ENCODE assay signal across 16 cellular contexts in genomic region chr17:17947309-17947708, GRCh38. TPM values are rescaled to one million over a fixed set of nuclear protein-coding genes. Genes with fewer than 3 reads are reported as not detected.
DNase-seq lines count a peak whose midpoint lies in the region; ATAC-seq, FAIRE-seq and TF ChIP-seq lines count a peak whose summit lies in the region.
"Had no signal": no experiment of that assay in that cellular context is flagged by ENCODE, and none has a peak within 500 bp of the region (broad histone marks: within the 10 kb centered on the region; RNA-seq: fewer than 3 reads in every experiment).

No MANE protein-coding gene starts in this region.

- TF ChIP-seq CTCF in C4-2B (conservative IDR thresholded peaks at IDR 0.05) (no peak), PC-3 (conservative IDR thresholded peaks at IDR 0.05; ENCODE audit: low read depth, low read length) (no peak), chondrocyte (IDR thresholded peaks at IDR 0.05) (no peak), osteoblast (IDR thresholded peaks at IDR 0.05; ENCODE audit: extremely low read depth, low read depth, low read length) (no peak), GM13977 (IDR thresholded peaks at IDR 0.05; ENCODE audit: extremely low read depth, insufficient read depth, missing control alignments) (no peak), HepG2 (CRISPR knock-in tag; IDR thresholded peaks at IDR 0.05) (no peak)

- H3K36me3 ChIP-seq in PC-3 (ENCODE audit: low read depth, low read length) (no peaks in the 10 kb centered on the region), osteoblast (ENCODE audit: insufficient read depth, low read length) (no peaks in the 10 kb centered on the region), HepG2 (replicated peaks in 1 of 2; ENCODE audit: control insufficient read depth in 1 of 2, insufficient read depth in 2 of 2, low read length in 2 of 2) (no peaks in the 10 kb centered on the region)
- H3K36me3 ChIP-seq: Peyer's patch had no signal

- no peaks in the 10 kb centered on the region for H3K27me3 ChIP-seq in PC-3 (ENCODE audit: low read length)
- H3K27me3 ChIP-seq in osteoblast (ENCODE audit: insufficient read depth, low read length): no peaks in the 10 kb centered on the region
- H3K27me3 ChIP-seq in HepG2 (ENCODE audit: control insufficient read depth in 1 of 2, insufficient read depth in 2 of 2, low read length in 2 of 2): no peaks in the 10 kb centered on the region
- H3K27me3 ChIP-seq: Peyer's patch had no signal

- TF ChIP-seq EP300 in HepG2 (IDR thresholded peaks at IDR 0.05; ENCODE audit: low read depth in 2 of 2, low read length in 2 of 2) (no peak), HepG2 (CRISPR knock-in tag; IDR thresholded peaks at IDR 0.05; ENCODE audit: borderline replicate concordance) (no peak)

- peak overlapping the region; percentile 78 for H3K27ac Mint-ChIP-seq in chondrocyte (ENCODE audit: unreplicated experiment)

- no peaks in the 10 kb centered on the region for H3K9me2 ChIP-seq in PC-3 (replicated peaks; ENCODE audit: low read length)

- in situ Hi-C loops in GM13977 (cut with MboI; ENCODE audit: low pct_unique_long_range_greater_than_20kb, low sequenced_read_pairs, unreplicated experiment) (no loop called here), HepG2 (cut with HindIII; ENCODE audit: extremely low pct_ligation_motif_present, low pct_unique_long_range_greater_than_20kb) (no loop called here)

- intact Hi-C loops in PC-3 (cut with micrococcal nuclease): no loop called here
- intact Hi-C loops in HepG2 (cut with micrococcal nuclease; ENCODE audit: unreplicated experiment): no loop called here

- H3K4me1 Mint-ChIP-seq in chondrocyte (ENCODE audit: low read depth): peaks cover 66% of the 10 kb centered on the region

- no peak overlapping the region for H3K4me3 Mint-ChIP-seq in chondrocyte (ENCODE audit: unreplicated experiment)

- FAIRE-seq in HTR-8/SVneo (lab: Jason Lieb, UNC): no peak
- no peak for FAIRE-seq in HepG2 (lab: Jason Lieb, UNC)
- FAIRE-seq: GM12892 had no signal

- no peak for TF ChIP-seq RAD21 in HepG2 (CRISPR knock-in tag; IDR thresholded peaks at IDR 0.05)

- CTCF ChIA-PET in PC-3 (lab: Charles Lee) (no interaction called here), HepG2 (lab: Yijun Ruan, JAX; ENCODE audit: low intra/inter-chr PET ratio, low total read pairs) (no interaction called here)

- H3K4me1 ChIP-seq in PC-3 (ENCODE audit: insufficient read depth, low read length) (peaks cover 74% of the 10 kb centered on the region), osteoblast (ENCODE audit: insufficient read depth, low read length) (peaks cover 46% of the 10 kb centered on the region), HepG2 (ENCODE audit: insufficient read depth, low read length) (peaks cover 36% of the 10 kb centered on the region)

- H3K4me3 ChIP-seq in PC-3 (ENCODE audit: low read length) (no peak overlapping the region), osteoblast (ENCODE audit: insufficient read depth, low read length) (no peak overlapping the region), HepG2 (replicated peaks in 1 of 3; ENCODE audit: insufficient read depth in 1 of 3, low read depth in 2 of 3, low read length in 3 of 3) (no peak overlapping the region)
- H3K4me3 ChIP-seq: Peyer's patch had no signal

- no peaks in the 10 kb centered on the region for H3K9me3 Mint-ChIP-seq in chondrocyte (ENCODE audit: low read depth)

- no peak overlapping the region for H2AFZ ChIP-seq in PC-3 (ENCODE audit: low read length)
- H2AFZ ChIP-seq in osteoblast (ENCODE audit: low read length): no peak overlapping the region
- H2AFZ ChIP-seq in HepG2 (ENCODE audit: low read length): no peak overlapping the region

- H3K27ac ChIP-seq in C4-2B (peak overlapping the region; percentile 51), PC-3 (ENCODE audit: low read length) (peak overlapping the region; percentile 86), osteoblast (ENCODE audit: low read depth, low read length) (peak overlapping the region; percentile 24), HepG2 (ENCODE audit: extremely low read length, insufficient read depth, low read length) (no peak overlapping the region)
- H3K27ac ChIP-seq: Peyer's patch had no signal

- H3K9ac ChIP-seq in PC-3 (ENCODE audit: low read length): peak overlapping the region; percentile 42
- no peak overlapping the region for H3K9ac ChIP-seq in HepG2 (ENCODE audit: insufficient read depth, low read depth, low read length)

- H3K4me2 ChIP-seq in PC-3 (ENCODE audit: low read length): peak overlapping the region; percentile 68
- peak overlapping the region; percentile 23 for H3K4me2 ChIP-seq in osteoblast (ENCODE audit: insufficient read depth, low read length)
- H3K4me2 ChIP-seq in HepG2 (ENCODE audit: low read depth, low read length): no peak overlapping the region

- no peaks in the 10 kb centered on the region for H4K20me1 ChIP-seq in PC-3 (ENCODE audit: low read length)
- H4K20me1 ChIP-seq in osteoblast (ENCODE audit: insufficient read depth, low read length): peaks cover 22% of the 10 kb centered on the region
- H4K20me1 ChIP-seq in HepG2 (ENCODE audit: insufficient read depth, low read length): no peaks in the 10 kb centered on the region

- peaks cover 83% of the 10 kb centered on the region for H3K79me2 ChIP-seq in PC-3 (ENCODE audit: low read length)
- peaks cover 81% of the 10 kb centered on the region for H3K79me2 ChIP-seq in osteoblast (ENCODE audit: insufficient read depth, low read length)
- H3K79me2 ChIP-seq in HepG2 (ENCODE audit: insufficient read depth, low read length): no peaks in the 10 kb centered on the region

- H3K27me3 Mint-ChIP-seq in chondrocyte (ENCODE audit: low read depth): no peaks in the 10 kb centered on the region

- H3F3A ChIP-seq in PC-3 (ENCODE audit: low read length, unreplicated experiment): peaks cover 9% of the 10 kb centered on the region

- H3K9me3 ChIP-seq in PC-3 (ENCODE audit: low read length) (no peaks in the 10 kb centered on the region), osteoblast (ENCODE audit: low read depth, low read length) (no peaks in the 10 kb centered on the region), HepG2 (ENCODE audit: low read length) (no peaks in the 10 kb centered on the region)
- H3K9me3 ChIP-seq: Peyer's patch had no signal

- ATAC-seq in PC-3: no peak
- no peak for ATAC-seq in HepG2

- 93% methylated on average over 5 of the region's 5 CpGs for WGBS in HepG2 (ENCODE audit: low lambda C conversion rate)

- POLR2A ChIA-PET in PC-3 (lab: Charles Lee; ENCODE audit: unreplicated experiment): interaction anchor here (0.6 kb wide), 2 partner anchors 25 to 26 kb away, joined by 3 to 4 read pairs; partner anchors contain the start of genes DRC3 and TOM1L2
- POLR2A ChIA-PET in HepG2 (lab: Yijun Ruan, JAX): interaction anchor here (1.2 kb wide), 1 partner anchor 25 kb away, joined by 3 read pairs; the partner anchor contains the start of genes DRC3 and TOM1L2

- no peaks in the 10 kb centered on the region for H3K36me3 Mint-ChIP-seq in chondrocyte (ENCODE audit: low read depth)

- TF ChIP-seq POLR2A in HepG2 (IDR thresholded peaks at IDR 0.05; ENCODE audit: insufficient read depth in 1 of 2, low read depth in 2 of 2, low read length in 2 of 2): no peak

- DNase-seq in PC-3 (no peak), chondrocyte (ENCODE audit: low spot score) (no peak), osteoblast (ENCODE audit: insufficient read length, low spot score, missing footprints) (no peak), GM13977 (ENCODE audit: low spot score) (no peak), HTR-8/SVneo (ENCODE audit: insufficient read length, low spot score) (no peak), HepG2 (ENCODE audit: low spot score) (no peak), NCI-H1092 treated with DMSO at 0.1 percent for 48 hours (lab: John Stamatoyannopoulos, UW) (no peak)
- DNase-seq: C1 segment of cervical spinal cord, DMS 273 treated with DMSO at 0.1 percent for 48 hours, NCI-H1930, NCI-H748 treated with DMSO at 0.1 percent for 48 hours, Peyer's patch, SIG-M5 had no signal

- BruUV-seq in PC-3 (replicated peaks; lab: Mats Ljungman, UMichigan) (no TSS peak), HepG2 (replicated peaks; lab: Mats Ljungman, UMichigan) (no TSS peak)

RNA-seq across cellular contexts. Expression of gene TOM1L2, which starts 24.9 kb away (rescaled TPM):
- total RNA-seq in PC-3 (2014; rRNA removed) (53.3 and 77.1 TPM in 2 replicates), chondrocyte (55.0 to 60.2 TPM (median 56.1 TPM) in 3 replicates), osteoblast (32.1 and 38.7 TPM in 2 replicates), HepG2 (2016; rRNA removed; fragmentation: Illumina TruSeq; extraction: Trizol) (4.5 and 4.7 TPM in 2 replicates)
- total RNA-seq in HepG2 (2016; cell fraction: cytosol; rRNA removed; fragmentation: Illumina TruSeq; extraction: Trizol; ENCODE audit: low read depth): 1.0 and 1.2 TPM in 2 replicates
- 3.8 and 3.9 TPM in 2 replicates for total RNA-seq in HepG2 (2016; cell fraction: insoluble cytoplasmic fraction; rRNA removed; fragmentation: Illumina TruSeq; extraction: Trizol)
- total RNA-seq in HepG2 (2016; cell fraction: membrane; rRNA removed; fragmentation: Illumina TruSeq; extraction: Trizol): 2.5 and 3.4 TPM in 2 replicates
- 4.6 and 5.4 TPM in 2 replicates for total RNA-seq in HepG2 (2016; cell fraction: nucleus; rRNA removed; fragmentation: Illumina TruSeq; extraction: Trizol)
- 7.4 and 9.1 TPM in 2 replicates for polyA plus RNA-seq in HepG2 (2011; rRNA removed)
- polyA plus RNA-seq in HepG2 (2011; cell fraction: cytosol; rRNA removed): 4.5 and 4.8 TPM in 2 replicates
- polyA plus RNA-seq in HepG2 (2011; cell fraction: nucleus; rRNA removed): 16.8 and 18.7 TPM in 2 replicates
- 5.5 and 5.7 TPM in 2 replicates for polyA plus RNA-seq in HepG2 (2012)
- polyA plus RNA-seq in HepG2 (2016; cell fraction: cytosol; fragmentation: Illumina TruSeq; extraction: Trizol; ENCODE audit: low read depth): 0.55 and 0.60 TPM in 2 replicates
- polyA plus RNA-seq in HepG2 (2016; cell fraction: insoluble cytoplasmic fraction; fragmentation: Illumina TruSeq; extraction: Trizol; ENCODE audit: low read depth): 2.0 and 3.7 TPM in 2 replicates
- 1.2 and 1.4 TPM in 2 replicates for polyA plus RNA-seq in HepG2 (2016; cell fraction: membrane; fragmentation: Illumina TruSeq; extraction: Trizol; ENCODE audit: low read depth)
- 8.1 and 9.2 TPM in 2 replicates for polyA plus RNA-seq in HepG2 (2016; cell fraction: nucleus; fragmentation: Illumina TruSeq; extraction: Trizol; ENCODE audit: insufficient read depth, low read depth)
- polyA minus RNA-seq in HepG2 (2011; rRNA and poly(A)+ RNA removed; ENCODE audit: low replicate concordance): 15.0 and 27.1 TPM in 2 replicates
- polyA minus RNA-seq in HepG2 (2011; cell fraction: cytosol; rRNA and poly(A)+ RNA removed): 4.9 and 5.5 TPM in 2 replicates
- 9.8 and 14.0 TPM in 2 replicates for polyA minus RNA-seq in HepG2 (2011; cell fraction: nucleus; rRNA and poly(A)+ RNA removed)

RNA-seq across cellular contexts. Expression of gene DRC3, which starts 25.4 kb away (rescaled TPM):
- total RNA-seq in PC-3 (2014; rRNA removed) (1.9 and 2.2 TPM in 2 replicates), chondrocyte (1.2 to 2.6 TPM (median 1.5 TPM) in 3 replicates), osteoblast (1.8 and 2.9 TPM in 2 replicates), HepG2 (2016; rRNA removed; fragmentation: Illumina TruSeq; extraction: Trizol) (0.53 and 0.73 TPM in 2 replicates)
- total RNA-seq in HepG2 (2016; cell fraction: cytosol; rRNA removed; fragmentation: Illumina TruSeq; extraction: Trizol; ENCODE audit: low read depth): under 0.01 and 0.35 TPM in 2 replicates
- 0.24 and 1.0 TPM in 2 replicates for total RNA-seq in HepG2 (2016; cell fraction: insoluble cytoplasmic fraction; rRNA removed; fragmentation: Illumina TruSeq; extraction: Trizol)
- 0.24 and 0.53 TPM in 2 replicates for total RNA-seq in HepG2 (2016; cell fraction: membrane; rRNA removed; fragmentation: Illumina TruSeq; extraction: Trizol)
- total RNA-seq in HepG2 (2016; cell fraction: nucleus; rRNA removed; fragmentation: Illumina TruSeq; extraction: Trizol): 0.31 and 1.1 TPM in 2 replicates
- polyA plus RNA-seq in HepG2 (2011; rRNA removed): 0.54 and 0.87 TPM in 2 replicates
- 0.21 TPM in 2 replicates for polyA plus RNA-seq in HepG2 (2011; cell fraction: cytosol; rRNA removed)
- polyA plus RNA-seq in HepG2 (2011; cell fraction: nucleus; rRNA removed): 1.6 and 2.3 TPM in 2 replicates
- polyA plus RNA-seq in HepG2 (2012): 1.1 and 1.8 TPM in 2 replicates
- polyA plus RNA-seq in HepG2 (2016; cell fraction: cytosol; fragmentation: Illumina TruSeq; extraction: Trizol; ENCODE audit: low read depth): not detected in 2 replicates
- polyA plus RNA-seq in HepG2 (2016; cell fraction: insoluble cytoplasmic fraction; fragmentation: Illumina TruSeq; extraction: Trizol; ENCODE audit: low read depth): 0.37 TPM in 1 of 2 replicates, not detected in the other
- polyA plus RNA-seq in HepG2 (2016; cell fraction: membrane; fragmentation: Illumina TruSeq; extraction: Trizol; ENCODE audit: low read depth): not detected in 2 replicates
- 0.95 and 2.5 TPM in 2 replicates for polyA plus RNA-seq in HepG2 (2016; cell fraction: nucleus; fragmentation: Illumina TruSeq; extraction: Trizol; ENCODE audit: insufficient read depth, low read depth)
- 0.68 and 1.7 TPM in 2 replicates for polyA minus RNA-seq in HepG2 (2011; rRNA and poly(A)+ RNA removed; ENCODE audit: low replicate concordance)
- not detected in 2 replicates for polyA minus RNA-seq in HepG2 (2011; cell fraction: cytosol; rRNA and poly(A)+ RNA removed)
- 1.1 and 1.3 TPM in 2 replicates for polyA minus RNA-seq in HepG2 (2011; cell fraction: nucleus; rRNA and poly(A)+ RNA removed)
- total RNA-seq: H4 had no signal
